In genomic region chr6:4135665-4136353, GRCh38 we compare ENCODE assay signal across 8 cellular contexts. TPM values are rescaled to one million over a fixed set of nuclear protein-coding genes. Genes with fewer than 3 reads are reported as not detected.
DNase-seq lines count a peak whose midpoint lies in the region; ATAC-seq and TF ChIP-seq lines count a peak whose summit lies in the region.

No MANE protein-coding gene starts in this region.

- no peak for TF ChIP-seq EP300 in esophagus muscularis mucosa (IDR thresholded peaks at IDR 0.05)

- DNase-seq in DMS53 (lab: John Stamatoyannopoulos, UW) (peak; percentile 98), KG1 (lab: John Stamatoyannopoulos, UW) (peak; percentile 61), esophagus muscularis mucosa (ENCODE audit: extremely low spot score) (peak; percentile 99)
- DNase-seq in activated T-cell treated with anti-CD3 and anti-CD28 coated beads, Interleukin-2, amount 50 U/mL, for 72 hours = peak; percentile 90 to 92
- DNase-seq in stimulated activated CD8-positive, alpha-beta memory T cell treated with anti-CD3 and anti-CD28 coated beads, Interleukin-7, amount 100 ng/mL, for 1 hour (ENCODE audit: low read depth in 2 of 2) = peak; percentile 88 to 89

- 0% methylated on average over 15 of the region's 64 CpGs for WGBS in esophagus muscularis mucosa

- no peaks in the 10 kb centered on the region for H3K9me3 ChIP-seq in esophagus muscularis mucosa
- H3K9me3 ChIP-seq in muscle layer of duodenum (ENCODE audit: control insufficient read depth in 1 of 2, low read length in 2 of 2) = no peaks in the 10 kb centered on the region

- intact Hi-C loops in esophagus muscularis mucosa (cut with DNase I) = loop anchor here (10.0 kb wide), 1 partner anchor 111 kb away; a partner anchor contains a TSS

- no peaks in the 10 kb centered on the region for H3K27me3 Mint-ChIP-seq in activated T-cell treated with anti-CD3 and anti-CD28 coated beads, Interleukin-2, amount 50 U/mL, for 72 hours (ENCODE audit: low read depth)

- peaks cover 15 to 47% (median 33%) of the 10 kb centered on the region in 4 donors for H3K4me1 ChIP-seq in esophagus muscularis mucosa
- H3K4me1 ChIP-seq in muscle layer of duodenum (ENCODE audit: control insufficient read depth in 1 of 2, insufficient read depth in 2 of 2, low read length in 2 of 2) = peaks cover 7 to 16% of the 10 kb centered on the region in 2 donors

- peak overlapping the region; percentile 73 for H3K27ac Mint-ChIP-seq in activated T-cell treated with anti-CD3 and anti-CD28 coated beads, Interleukin-2, amount 50 U/mL, for 72 hours

- H3K27ac ChIP-seq in esophagus muscularis mucosa (replicated peaks in 1 of 4) = peak overlapping the region; percentile 95 to 98 (median 96)
- H3K27ac ChIP-seq in muscle layer of duodenum (ENCODE audit: low read length) = peak overlapping the region; percentile 20

- H3K4me3 ChIP-seq in esophagus muscularis mucosa (peak overlapping the region; percentile 85 to 93 (median 92)), muscle layer of duodenum (ENCODE audit: low read depth in 1 of 2, low read length in 2 of 2) (peak overlapping the region; percentile 76 to 85)

- H3K27me3 ChIP-seq in esophagus muscularis mucosa (no peaks in the 10 kb centered on the region), muscle layer of duodenum (ENCODE audit: low read depth, low read length) (no peaks in the 10 kb centered on the region)

- peaks cover under 1 to 20% (median 10%) of the 10 kb centered on the region in 4 donors for H3K36me3 ChIP-seq in esophagus muscularis mucosa
- H3K36me3 ChIP-seq in muscle layer of duodenum (ENCODE audit: control insufficient read depth in 1 of 2, insufficient read depth in 2 of 2, low read length in 2 of 2) = peaks cover 5 to 10% of the 10 kb centered on the region in 2 donors

- peak; percentile 69 for ATAC-seq in GM21723 (IDR thresholded peaks at IDR 0.05; ENCODE audit: unreplicated experiment)
- ATAC-seq in activated T-cell treated with anti-CD3 and anti-CD28 coated beads, Interleukin-2, amount 50 U/mL, for 72 hours (replicated peaks in 1 of 2) = peak; percentile 88 to 92

- peaks cover 1 to 4% of the 10 kb centered on the region in 2 donors for H3K9me3 Mint-ChIP-seq in activated T-cell treated with anti-CD3 and anti-CD28 coated beads, Interleukin-2, amount 50 U/mL, for 72 hours

- peaks cover 9 to 19% of the 10 kb centered on the region in 2 donors for H3K36me3 Mint-ChIP-seq in activated T-cell treated with anti-CD3 and anti-CD28 coated beads, Interleukin-2, amount 50 U/mL, for 72 hours (ENCODE audit: insufficient read depth in 2 of 2)

- H3K4me1 Mint-ChIP-seq in activated T-cell treated with anti-CD3 and anti-CD28 coated beads, Interleukin-2, amount 50 U/mL, for 72 hours (ENCODE audit: low read depth) = peaks cover 57% of the 10 kb centered on the region

- TF ChIP-seq POLR2A in esophagus muscularis mucosa (IDR thresholded peaks at IDR 0.05; ENCODE audit: low read depth) = no peak

- TF ChIP-seq CTCF in esophagus muscularis mucosa (IDR thresholded peaks at IDR 0.05) = no peak

- peak overlapping the region; percentile 84 to 88 for H3K4me3 Mint-ChIP-seq in activated T-cell treated with anti-CD3 and anti-CD28 coated beads, Interleukin-2, amount 50 U/mL, for 72 hours

TF ChIP-seq in PFSK-1, 5 proteins besides CTCF, POLR2A, EP300 and RAD21:
- 0 out of 2 replicates have a peak, but pooled peaks have one; percentile 49 for TF ChIP-seq TAF1 (IDR thresholded peaks at IDR 0.05; ENCODE audit: borderline replicate concordance, insufficient read depth, low read length)
- peak; percentile 58; the same call in 1 of the 2 replicates for TF ChIP-seq POLR2AphosphoS5 (IDR thresholded peaks at IDR 0.05; ENCODE audit: low read depth, low read length)
- TF ChIP-seq FOXP2 (optimal IDR thresholded peaks at IDR 0.05; ENCODE audit: borderline replicate concordance, extremely low read depth, extremely low read length, insufficient read depth) = peak; percentile 80
- TF ChIP-seq SIN3A (IDR thresholded peaks at IDR 0.05; ENCODE audit: borderline replicate concordance, insufficient read depth, low read length) = no peak
TF ChIP-seq in PFSK-1: peak in this region for 3.

RNA-seq across cellular contexts. Expression of gene ECI2, which starts 0.4 kb away (rescaled TPM):
- polyA plus RNA-seq in PFSK-1 (2012; ENCODE audit: insufficient read length, low read depth) = 40.0 TPM
- 10 to 100 TPM; 41.6 to 43.2 TPM for total RNA-seq in activated T-cell treated with anti-CD3 and anti-CD28 coated beads, Interleukin-2, amount 50 U/mL, for 72 hours
- total RNA-seq in esophagus muscularis mucosa = 10 to 100 TPM; 35.8 to 47.8 (median 43.8) TPM

RNA-seq across cellular contexts. Expression of gene FAM217A, which starts 56.9 kb away (rescaled TPM):
- not detected for polyA plus RNA-seq in PFSK-1 (2012; ENCODE audit: insufficient read length, low read depth)
- total RNA-seq in activated T-cell treated with anti-CD3 and anti-CD28 coated beads, Interleukin-2, amount 50 U/mL, for 72 hours = not detected
- not detected for total RNA-seq in esophagus muscularis mucosa

Comparison
In these comparisons a context has a peak if more than half of its experiments do, and no peak if none do; other contexts are left out.
1. Peak in every context shown above with its lines: DNase-seq, ATAC-seq, H3K4me3 ChIP-seq and H3K27ac ChIP-seq.